In genomic region chr4:1711906-1712215, GRCh38 we compare ENCODE assay signal across 1 cellular context.
TF ChIP-seq lines count a peak whose summit lies in the region.

No MANE protein-coding gene starts in this region.

TF ChIP-seq in WTC11, 78 proteins besides CTCF, POLR2A, EP300 and RAD21 (continued from another document):
- TF ChIP-seq AFF4 (CRISPR knock-in tag; IDR thresholded peaks at IDR 0.05; ENCODE audit: borderline replicate concordance) (no peak), JUN (CRISPR knock-in tag; IDR thresholded peaks at IDR 0.05) (0 out of 2 replicates have a peak, but pooled peaks have one; percentile 6), TEAD1 (CRISPR knock-in tag; IDR thresholded peaks at IDR 0.05) (0 out of 2 replicates have a peak, but pooled peaks have one; percentile 54)
